In genomic region chr2:71788186-71788525, GRCh38 we compare ENCODE assay signal across 20 cellular contexts.
DNase-seq lines count a peak whose midpoint lies in the region; ATAC-seq, FAIRE-seq and TF ChIP-seq lines count a peak whose summit lies in the region.
"Had no signal": no experiment of that assay in that cellular context is flagged by ENCODE, and none has a peak within 500 bp of the region (broad histone marks: within the 10 kb centered on the region; RNA-seq: fewer than 3 reads in every experiment).

No MANE protein-coding gene starts in this region.

- H3K27ac ChIP-seq in hepatocyte (peak overlapping the region; percentile 63), suprapubic skin (no peak overlapping the region)
- H3K27ac ChIP-seq: Peyer's patch, SJCRH30 had no signal

- H2AFZ ChIP-seq in hepatocyte, result no peak overlapping the region

- no peak for FAIRE-seq in urothelium cell line (lab: Jason Lieb, UNC)
- FAIRE-seq: GM12892, H1 had no signal

- no peak for TF ChIP-seq POLR2A in suprapubic skin (IDR thresholded peaks at IDR 0.05)

- no peaks in the 10 kb centered on the region for H3K79me2 ChIP-seq in hepatocyte

- H3K36me3 Mint-ChIP-seq in effector memory CD8-positive, alpha-beta T cell (ENCODE audit: insufficient read depth), result no peaks in the 10 kb centered on the region
- H3K36me3 Mint-ChIP-seq: CD14-positive monocyte, IgD-negative memory B cell had no signal

- no peaks in the 10 kb centered on the region for H4K20me1 ChIP-seq in hepatocyte (ENCODE audit: insufficient read depth, poor library complexity, severe bottlenecking)

- H3K27me3 ChIP-seq in hepatocyte, result no peaks in the 10 kb centered on the region
- peaks cover 2% of the 10 kb centered on the region for H3K27me3 ChIP-seq in suprapubic skin
- H3K27me3 ChIP-seq: Peyer's patch, SJCRH30 had no signal

- no peaks in the 10 kb centered on the region for H3K9me3 ChIP-seq in hepatocyte (ENCODE audit: low read depth)
- no peaks in the 10 kb centered on the region for H3K9me3 ChIP-seq in suprapubic skin
- H3K9me3 ChIP-seq: Peyer's patch, SJCRH30 had no signal

- no peak for TF ChIP-seq EP300 in suprapubic skin (IDR thresholded peaks at IDR 0.05)

- no peak overlapping the region for H3K27ac Mint-ChIP-seq in effector memory CD8-positive, alpha-beta T cell
- H3K27ac Mint-ChIP-seq: B cell, CD14-positive monocyte, IgD-negative memory B cell had no signal

- H3K4me3 ChIP-seq in hepatocyte (no peak overlapping the region), suprapubic skin (no peak overlapping the region)
- H3K4me3 ChIP-seq: Peyer's patch, SJCRH30 had no signal

- ATAC-seq in effector memory CD8-positive, alpha-beta T cell (replicated peaks), result no peak
- ATAC-seq in GM19463 (IDR thresholded peaks at IDR 0.05; ENCODE audit: unreplicated experiment), result no peak

- no peaks in the 10 kb centered on the region for H3K9me3 Mint-ChIP-seq in effector memory CD8-positive, alpha-beta T cell
- H3K9me3 Mint-ChIP-seq: IgD-negative memory B cell had no signal

- 59% methylated on average over 7 of the region's 7 CpGs for WGBS in hepatocyte (ENCODE audit: low lambda C conversion rate, missing lambda C conversion rate)
- WGBS in suprapubic skin, result 60% methylated on average over 3 of the region's 7 CpGs

- no peak overlapping the region for H3K4me2 ChIP-seq in hepatocyte

- TF ChIP-seq CTCF in hepatocyte (IDR thresholded peaks at IDR 0.05; ENCODE audit: poor library complexity), result no peak
- no peak for TF ChIP-seq CTCF in suprapubic skin (IDR thresholded peaks at IDR 0.05)

- H3K4me1 ChIP-seq in hepatocyte (ENCODE audit: insufficient read depth) (peaks cover 10% of the 10 kb centered on the region), suprapubic skin (peaks cover 10% of the 10 kb centered on the region)

- H3K27me3 Mint-ChIP-seq in effector memory CD8-positive, alpha-beta T cell, result peaks cover 17 to 34% of the 10 kb centered on the region in 2 donors
- H3K27me3 Mint-ChIP-seq: IgD-negative memory B cell had no signal

- H3K36me3 ChIP-seq in hepatocyte (replicated peaks; ENCODE audit: insufficient read depth, low read depth), result no peaks in the 10 kb centered on the region
- H3K36me3 ChIP-seq in suprapubic skin, result no peaks in the 10 kb centered on the region
- H3K36me3 ChIP-seq: Peyer's patch, SJCRH30 had no signal

- no peak overlapping the region for H3K4me3 Mint-ChIP-seq in effector memory CD8-positive, alpha-beta T cell
- H3K4me3 Mint-ChIP-seq: B cell, CD14-positive monocyte, IgD-negative memory B cell had no signal

- peaks cover 0 to 1% of the 10 kb centered on the region in 2 donors for H3K4me1 Mint-ChIP-seq in effector memory CD8-positive, alpha-beta T cell (ENCODE audit: low read depth in 2 of 2)
- H3K4me1 Mint-ChIP-seq: B cell, CD14-positive monocyte, IgD-negative memory B cell had no signal

- DNase-seq in activated effector memory CD4-positive, alpha-beta T cell treated with anti-CD3 and anti-CD28 coated beads, Interleukin-2, amount 50 U/mL, for 16 hours, result peak; percentile 34
- no peak for DNase-seq in activated effector memory CD4-positive, alpha-beta T cell treated with Interleukin-2 at 50 U/mL for 16 hours
- DNase-seq in GM04504 (ENCODE audit: low read depth), result peak; percentile 35
- DNase-seq in hepatocyte (ENCODE audit: low spot score), result peak; percentile 47
- peak; percentile 41 to 69 for DNase-seq in suprapubic skin (ENCODE audit: low spot score in 2 of 2)
- DNase-seq in effector memory CD8-positive, alpha-beta T cell, result no peak
- no peak for DNase-seq in urothelium cell line (ENCODE audit: low spot score)
- DNase-seq: 8988T, MV-4-11, NCI-H1694, NCI-H446, NCI-H526, Peyer's patch, SJCRH30 had no signal

- H3K9me2 ChIP-seq in hepatocyte (replicated peaks; ENCODE audit: insufficient read depth), result no peaks in the 10 kb centered on the region

Comparison
In these comparisons a context has a peak if more than half of its experiments do, and no peak if none do; other contexts are left out.
1. DNase-seq: peak in activated effector memory CD4-positive, alpha-beta T cell treated with anti-CD3 and anti-CD28 coated beads, Interleukin-2, amount 50 U/mL, for 16 hours (single experiment), GM04504 (single experiment), hepatocyte (single experiment) and suprapubic skin (2 of 2); none in activated effector memory CD4-positive, alpha-beta T cell treated with Interleukin-2 at 50 U/mL for 16 hours (single experiment), effector memory CD8-positive, alpha-beta T cell (0 of 3) and urothelium cell line (single experiment).